8 cellular contexts compared by ENCODE assay signal in the genomic region with DNA sequence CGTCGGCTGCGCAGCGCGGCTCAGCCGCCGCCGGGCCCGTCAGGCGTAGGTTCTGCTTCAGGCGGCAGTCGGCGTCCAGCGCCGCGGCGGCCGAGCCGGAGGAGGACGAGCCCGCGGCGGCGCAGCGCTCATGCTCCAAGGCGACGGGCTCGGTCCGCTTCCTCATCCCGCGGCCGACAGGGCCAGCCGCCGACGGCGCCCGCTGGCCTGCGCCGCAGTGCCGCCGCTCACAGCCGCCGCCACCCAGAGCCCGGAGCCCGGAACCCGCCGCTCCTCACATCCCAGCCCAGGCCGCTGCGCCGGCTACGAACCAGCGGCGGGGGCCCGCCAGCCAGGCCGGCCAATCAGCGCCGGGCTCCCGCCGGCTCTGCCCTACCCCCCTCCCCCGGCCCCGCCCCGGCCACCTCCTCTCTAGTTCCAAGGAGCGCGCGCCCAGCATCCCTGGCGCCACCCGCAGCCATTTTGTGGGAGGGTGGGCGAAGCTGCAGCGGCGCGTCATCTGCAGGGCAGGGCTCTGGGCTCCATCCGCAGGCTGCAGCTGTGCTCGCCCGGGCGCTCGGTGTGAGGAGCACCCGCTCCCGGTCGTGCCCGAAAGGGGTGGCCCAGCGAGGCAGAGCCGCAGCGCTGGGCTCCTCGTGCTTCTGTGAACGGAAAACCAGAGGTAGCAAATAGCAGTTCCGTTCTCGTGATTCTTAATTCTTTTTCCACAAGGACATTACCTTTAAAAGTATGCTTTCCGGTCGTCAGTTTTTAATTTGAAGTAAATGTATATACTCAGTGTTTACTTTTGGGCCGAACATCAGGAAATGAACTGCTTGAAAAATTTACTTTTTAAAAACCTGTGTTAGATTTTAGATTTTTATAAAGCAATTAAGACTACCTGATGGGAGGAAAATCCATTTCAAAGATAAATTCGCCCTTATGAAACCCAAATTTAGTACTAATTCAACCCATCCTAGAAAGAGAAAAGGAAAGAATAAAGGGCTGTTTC. TPM values are rescaled to one million over a fixed set of nuclear protein-coding genes. Genes with fewer than 3 reads are reported as not detected.
DNase-seq lines count a peak whose midpoint lies in the region; ATAC-seq and TF ChIP-seq lines count a peak whose summit lies in the region.

A gene (minus strand): TSS at position 298 of the 991 bp plus-strand sequence. CDS start 132 bp downstream, at position 166.

- peaks cover 3 to 35% (median 23%) of the 10 kb centered on the region in 11 experiments; a peak in 14 of 22 replicates for H4K20me1 ChIP-seq in BLaER1 treated with 17β-estradiol and CSF1 and Interleukin-3, amounts not matched to agents 10 nM and 100 nM

- TF ChIP-seq CTCF in colonic mucosa (IDR thresholded peaks at IDR 0.05): no peak

- H3K36me3 ChIP-seq in BLaER1 treated with 17β-estradiol and CSF1 and Interleukin-3, amounts not matched to agents 10 nM and 100 nM: peaks cover 0 to 25% (median 0%) of the 10 kb centered on the region in 11 experiments; a peak in 4 of 22 replicates
- no peaks in the 10 kb centered on the region for H3K36me3 ChIP-seq in colonic mucosa

- intact Hi-C loops in colonic mucosa (cut with DNase I): no loop called here

- ATAC-seq in GM19328 (IDR thresholded peaks at IDR 0.05; ENCODE audit: unreplicated experiment): peak; percentile 88
- ATAC-seq in HG03469 (IDR thresholded peaks at IDR 0.05; ENCODE audit: unreplicated experiment): peak; percentile 86

- H3K4me2 ChIP-seq in BLaER1 treated with 17β-estradiol and CSF1 and Interleukin-3, amounts not matched to agents 10 nM and 100 nM: peak within 1 kb of the TSS; percentile 80 to 97 (median 90)

- H3K9ac ChIP-seq in BLaER1 treated with 17β-estradiol and CSF1 and Interleukin-3, amounts not matched to agents 10 nM and 100 nM: peak within 1 kb of the TSS; percentile 90 to 97 (median 92)
- H3K9ac ChIP-seq in colonic mucosa (ENCODE audit: low read depth in 2 of 2, low read length in 2 of 2): peak within 1 kb of the TSS; percentile 81 to 93

- no peaks in the 10 kb centered on the region for H3K9me3 ChIP-seq in BLaER1 treated with 17β-estradiol and CSF1 and Interleukin-3, amounts not matched to agents 10 nM and 100 nM (replicated peaks in 1 of 11)
- no peaks in the 10 kb centered on the region for H3K9me3 ChIP-seq in colonic mucosa

- no peaks in the 10 kb centered on the region for H3K27me3 ChIP-seq in BLaER1 treated with 17β-estradiol and CSF1 and Interleukin-3, amounts not matched to agents 10 nM and 100 nM
- H3K27me3 ChIP-seq in colonic mucosa: no peaks in the 10 kb centered on the region
- no peaks in the 10 kb centered on the region for H3K27me3 ChIP-seq in layer of hippocampus (ENCODE audit: control insufficient read depth, insufficient read depth, low read length)

- DNase-seq in NCI-H526 (lab: John Stamatoyannopoulos, UW): peak; percentile 92 to 99
- peak; percentile 97 for DNase-seq in activated CD4-positive, alpha-beta T cell treated with anti-CD3 and anti-CD28 coated beads for 48 hours
- peak; percentile 96 for DNase-seq in colonic mucosa
- peak; percentile 88 to 94 (median 92) for DNase-seq in stimulated activated CD4-positive, alpha-beta T cell treated with anti-CD3 and anti-CD28 coated beads, Interleukin-1b, Interleukin-23, amount 100 ng/mL, for 24 hours (ENCODE audit: low read depth in 4 of 4, low spot score in 1 of 4)

- peak within 1 kb of the TSS; percentile 80 to 90 (median 85) for H3K27ac ChIP-seq in BLaER1 treated with 17β-estradiol and CSF1 and Interleukin-3, amounts not matched to agents 10 nM and 100 nM
- H3K27ac ChIP-seq in colonic mucosa (peak within 1 kb of the TSS; percentile 86), layer of hippocampus (ENCODE audit: low read depth, low read length) (peak within 1 kb of the TSS; percentile 85)

- H3K4me3 ChIP-seq in BLaER1 treated with 17β-estradiol and CSF1 and Interleukin-3, amounts not matched to agents 10 nM and 100 nM: peak within 1 kb of the TSS; percentile 83 to 99 (median 97)
- H3K4me3 ChIP-seq in colonic mucosa: peak within 1 kb of the TSS; percentile 82

- peaks cover 12 to 24% (median 14%) of the 10 kb centered on the region in 10 experiments for H3K4me1 ChIP-seq in BLaER1 treated with 17β-estradiol and CSF1 and Interleukin-3, amounts not matched to agents 10 nM and 100 nM
- H3K4me1 ChIP-seq in colonic mucosa: no peaks in the 10 kb centered on the region

RNA-seq across cellular contexts. Expression of the gene that starts here (rescaled TPM):
- 10 to 100 TPM; 54.2 to 60.6 TPM for total RNA-seq in colonic mucosa

Comparison
In these comparisons a context has a peak if more than half of its experiments do, and no peak if none do; other contexts are left out.
1. Peak in every context shown above with its lines: DNase-seq, ATAC-seq, H3K4me3 ChIP-seq and H3K27ac ChIP-seq.